Comparison of ENCODE assay signal across 23 cellular contexts in genomic region chr17:34615326-34615725, GRCh38. TPM values are rescaled to one million over a fixed set of nuclear protein-coding genes. Genes with fewer than 3 reads are reported as not detected.
A peak's percentile ranks its signal among the peaks of the same experiment; 100 is the strongest.
DNase-seq lines count a peak whose midpoint lies in the region; TF ChIP-seq lines count a peak whose summit lies in the region.
"Had no signal": no experiment of that assay in that cellular context is flagged by ENCODE, and none has a peak within 500 bp of the region (broad histone marks: within the 10 kb centered on the region; RNA-seq: fewer than 3 reads in every experiment).

No MANE protein-coding gene starts in this region.

- H3K36me3 ChIP-seq in HEK293 (ENCODE audit: control insufficient read depth in 2 of 2, insufficient read depth in 1 of 2, low read length in 2 of 2) = no peaks in the 10 kb centered on the region
- H3K36me3 ChIP-seq in endodermal cell (ENCODE audit: control insufficient read depth, insufficient read depth, low read length) = no peaks in the 10 kb centered on the region
- H3K36me3 ChIP-seq in neural progenitor cell = no peaks in the 10 kb centered on the region
- no peaks in the 10 kb centered on the region for H3K36me3 ChIP-seq in Caco-2 (ENCODE audit: control insufficient read depth, insufficient read depth, low read length)
- H3K36me3 ChIP-seq: BE2C, SJCRH30 had no signal

- no peaks in the 10 kb centered on the region for H3K9me3 Mint-ChIP-seq in endodermal cell
- no peaks in the 10 kb centered on the region for H3K9me3 Mint-ChIP-seq in neural progenitor cell
- no peaks in the 10 kb centered on the region for H3K9me3 Mint-ChIP-seq in Caco-2 (ENCODE audit: unreplicated experiment)
- H3K9me3 Mint-ChIP-seq: CD4-positive, CD25-positive, alpha-beta regulatory T cell; IgD-negative memory B cell had no signal

- POLR2A ChIA-PET in HEK293 (lab: Yijun Ruan, JAX) (interaction anchor here (0.6 to 1.2 kb wide), 3 partner anchors 23 to 34 kb away, joined by 3 to 5 read pairs (median 4); no protein-coding TSS in a partner anchor), Caco-2 (lab: Charles Lee) (no interaction called here)

- TF ChIP-seq CTCF in HEK293 (tag by site-specific recombination; IDR thresholded peaks at IDR 0.05) (no peak), endodermal cell (conservative IDR thresholded peaks at IDR 0.05) (no peak), neural progenitor cell (IDR thresholded peaks at IDR 0.05) (no peak), Caco-2 (IDR thresholded peaks at IDR 0.05; ENCODE audit: insufficient read depth in 1 of 2, low read depth in 1 of 2, low read length in 1 of 2, severe bottlenecking in 1 of 2, unreplicated experiment in 1 of 2) (no peak)

- H3K36me3 Mint-ChIP-seq in endodermal cell (ENCODE audit: low read depth) = no peaks in the 10 kb centered on the region
- H3K36me3 Mint-ChIP-seq in neural progenitor cell = no peaks in the 10 kb centered on the region
- H3K36me3 Mint-ChIP-seq in Caco-2 (ENCODE audit: insufficient read depth, unreplicated experiment) = no peaks in the 10 kb centered on the region
- H3K36me3 Mint-ChIP-seq: CD4-positive, CD25-positive, alpha-beta regulatory T cell had no signal

- H3K4me1 Mint-ChIP-seq in endodermal cell = peaks cover 47% of the 10 kb centered on the region
- H3K4me1 Mint-ChIP-seq in neural progenitor cell = peaks cover 50% of the 10 kb centered on the region
- peaks cover 6% of the 10 kb centered on the region for H3K4me1 Mint-ChIP-seq in Caco-2 (ENCODE audit: low read depth, unreplicated experiment)
- H3K4me1 Mint-ChIP-seq: CD4-positive, CD25-positive, alpha-beta regulatory T cell; IgD-negative memory B cell had no signal

- BruUV-seq in Caco-2 (replicated peaks; lab: Mats Ljungman, UMichigan) = no TSS peak

- no peak overlapping the region for H3K4me3 Mint-ChIP-seq in endodermal cell
- H3K4me3 Mint-ChIP-seq in neural progenitor cell = no peak overlapping the region
- no peak overlapping the region for H3K4me3 Mint-ChIP-seq in Caco-2 (ENCODE audit: unreplicated experiment)
- H3K4me3 Mint-ChIP-seq: CD4-positive, CD25-positive, alpha-beta regulatory T cell had no signal

- WGBS in endodermal cell (ENCODE audit: insufficient coverage in 1 of 2, insufficient read length in 1 of 2), 2 experiments = 63 to 73% methylated on average over 1 to 3 of the region's 3 CpGs

- H3K79me2 ChIP-seq in neural progenitor cell (ENCODE audit: low read depth) = no peaks in the 10 kb centered on the region

- peak; percentile 31 for DNase-seq in DMS 273 (lab: John Stamatoyannopoulos, UW; ENCODE audit: unreplicated experiment)
- no peak for DNase-seq in DMS 273 treated with DMSO at 0.1 percent for 48 hours (lab: John Stamatoyannopoulos, UW)
- DNase-seq in endodermal cell = peak; percentile 63
- no peak for DNase-seq in neural progenitor cell (ENCODE audit: low spot score)
- no peak for DNase-seq in Caco-2
- no peak for DNase-seq in GM03348 (ENCODE audit: low spot score)
- DNase-seq in effector CD4-positive, alpha-beta T cell = no peak
- DNase-seq: ACHN; CD4-positive, CD25-positive, alpha-beta regulatory T cell; GOT3; HCEC 1CT; NCI-H2029; NCI-H774; PC-9 had no signal

- H3K9ac ChIP-seq in endodermal cell (ENCODE audit: extremely low read depth, low read length, poor library complexity, severe bottlenecking) (no peak overlapping the region), neural progenitor cell (no peak overlapping the region)

- CTCF ChIA-PET in HEK293 (lab: Yijun Ruan, JAX) = interaction anchor here (0.6 to 2.2 kb wide), 5 partner anchors 23 to 51 kb away, joined by 3 to 11 read pairs (median 5); no protein-coding TSS in a partner anchor
- CTCF ChIA-PET in Caco-2 (lab: Charles Lee) = no interaction called here

- no peak overlapping the region for H2AFZ ChIP-seq in neural progenitor cell (replicated peaks)
- H2AFZ ChIP-seq: PC-9 had no signal

- peak overlapping the region; percentile 58 for H3K4me2 ChIP-seq in neural progenitor cell
- H3K4me2 ChIP-seq: PC-9 had no signal

- peaks cover 6% of the 10 kb centered on the region for H3F3A ChIP-seq in neural progenitor cell (ENCODE audit: low read depth)

- H3K27ac Mint-ChIP-seq in endodermal cell = peak overlapping the region; percentile 21
- peak overlapping the region; percentile 2 for H3K27ac Mint-ChIP-seq in neural progenitor cell
- H3K27ac Mint-ChIP-seq in Caco-2 (ENCODE audit: unreplicated experiment) = no peak overlapping the region
- H3K27ac Mint-ChIP-seq: IgD-negative memory B cell had no signal

- H3K4me1 ChIP-seq in HEK293 (ENCODE audit: control insufficient read depth, insufficient read depth, low read length) = peaks cover 36% of the 10 kb centered on the region
- H3K4me1 ChIP-seq in endodermal cell (ENCODE audit: control insufficient read depth, insufficient read depth, low read length) = peaks cover 17% of the 10 kb centered on the region
- H3K4me1 ChIP-seq in neural progenitor cell = peaks cover 37% of the 10 kb centered on the region
- H3K4me1 ChIP-seq in Caco-2 = no peaks in the 10 kb centered on the region
- H3K4me1 ChIP-seq: SJCRH30 had no signal

- H4K20me1 ChIP-seq in neural progenitor cell (ENCODE audit: low read depth) = no peaks in the 10 kb centered on the region

- H3K27me3 Mint-ChIP-seq in endodermal cell (ENCODE audit: insufficient read depth) = peaks cover 8% of the 10 kb centered on the region
- H3K27me3 Mint-ChIP-seq in neural progenitor cell (ENCODE audit: insufficient read depth, low read depth) = peaks cover 21% of the 10 kb centered on the region
- H3K27me3 Mint-ChIP-seq in Caco-2 (ENCODE audit: insufficient read depth, unreplicated experiment) = peaks cover 11% of the 10 kb centered on the region

- H3K4me3 ChIP-seq in HEK293 (ENCODE audit: low read depth, low read length) (no peak overlapping the region), endodermal cell (ENCODE audit: low read length) (no peak overlapping the region), neural progenitor cell (no peak overlapping the region), Caco-2 (ENCODE audit: low read depth, low read length) (no peak overlapping the region)
- H3K4me3 ChIP-seq: GM12878, PC-9, SJCRH30 had no signal

- intact Hi-C loops in Caco-2 (cut with micrococcal nuclease; ENCODE audit: unreplicated experiment) = no loop called here

- H3K9me3 ChIP-seq in HEK293 (ENCODE audit: control insufficient read depth, insufficient read depth, low read depth, low read length) = no peaks in the 10 kb centered on the region
- no peaks in the 10 kb centered on the region for H3K9me3 ChIP-seq in endodermal cell (ENCODE audit: control insufficient read depth, low read length)
- no peaks in the 10 kb centered on the region for H3K9me3 ChIP-seq in neural progenitor cell (ENCODE audit: low read depth)
- no peaks in the 10 kb centered on the region for H3K9me3 ChIP-seq in Caco-2
- H3K9me3 ChIP-seq: BE2C, SJCRH30 had no signal

- H3K27me3 ChIP-seq in endodermal cell (ENCODE audit: control insufficient read depth, insufficient read depth, low read length, poor library complexity, severe bottlenecking) (no peaks in the 10 kb centered on the region), neural progenitor cell (no peaks in the 10 kb centered on the region), Caco-2 (replicated peaks; ENCODE audit: control insufficient read depth, insufficient read depth, low read length) (no peaks in the 10 kb centered on the region)
- H3K27me3 ChIP-seq: BE2C had no signal

- H3K27ac ChIP-seq in HEK293 (ENCODE audit: extremely low read depth, low read depth, low read length) (peak overlapping the region; percentile 40; the same call in 1 of the 2 replicates), endodermal cell (ENCODE audit: low read depth, low read length) (no peak overlapping the region), neural progenitor cell (no peak overlapping the region)
- H3K27ac ChIP-seq: 22Rv1, HL-60, PC-9, SJCRH30 had no signal

TF ChIP-seq in HEK293, 187 proteins besides CTCF, POLR2A, EP300 and RAD21:
- TF ChIP-seq ZSCAN30 (tag by site-specific recombination; IDR thresholded peaks at IDR 0.05) (no peak), ZNF610 (tag by site-specific recombination; IDR thresholded peaks at IDR 0.05; ENCODE audit: borderline replicate concordance) (no peak), PRDM4 (tag by site-specific recombination; IDR thresholded peaks at IDR 0.05) (no peak), ZNF37A (tag by site-specific recombination; IDR thresholded peaks at IDR 0.05) (no peak), ZNF624 (tag by site-specific recombination; IDR thresholded peaks at IDR 0.05) (no peak), ZBTB17 (tag by site-specific recombination; IDR thresholded peaks at IDR 0.05) (peak; percentile 32; the same call in 1 of the 2 replicates), ZNF670 (tag by site-specific recombination; IDR thresholded peaks at IDR 0.05; ENCODE audit: low read depth) (no peak), ZNF114 (tag by site-specific recombination; IDR thresholded peaks at IDR 0.05) (no peak), ZNF112 (tag by site-specific recombination; IDR thresholded peaks at IDR 0.05) (no peak), ZNF302 (tag by site-specific recombination; IDR thresholded peaks at IDR 0.05; ENCODE audit: low read depth) (no peak), ZNF202 (tag by site-specific recombination; IDR thresholded peaks at IDR 0.05; ENCODE audit: borderline replicate concordance) (no peak), ZNF600 (tag by site-specific recombination; IDR thresholded peaks at IDR 0.05) (no peak), GLIS1 (tag by site-specific recombination; IDR thresholded peaks at IDR 0.05) (peak; percentile 65)

RNA-seq across cellular contexts. Expression of gene TMEM132E, which starts 35.9 kb away (rescaled TPM):
- total RNA-seq in endodermal cell (under 1 TPM in 1 of 2 donors, not detected in 1; 0.15 TPM), neural progenitor cell (ENCODE audit: low replicate concordance) (0.21 and 0.43 TPM in 2 replicates), Caco-2 (2022) (0.07 TPM in 1 of 2 replicates, not detected in the other)
- 1.1 TPM for polyA plus RNA-seq in endodermal cell (2013, experiment 1 of 2)
- polyA plus RNA-seq in endodermal cell (2013, experiment 2 of 2) = 0.83 TPM
- total RNA-seq: CD4-positive, CD25-positive, alpha-beta regulatory T cell; GM12878; PC-9; Right ventricle myocardium inferior; RPMI7951; SJCRH30 had no signal
- polyA plus RNA-seq: GM12878 had no signal

Comparison
In these comparisons a context has a peak if more than half of its experiments do, and no peak if none do; other contexts are left out.
1. DNase-seq: peak in DMS 273 (single experiment) and endodermal cell (single experiment); none in DMS 273 treated with DMSO at 0.1 percent for 48 hours (single experiment), neural progenitor cell (single experiment), Caco-2 (0 of 2), GM03348 (single experiment) and effector CD4-positive, alpha-beta T cell (single experiment).